Comparison of ENCODE assay signal across 13 cellular contexts in genomic region chr2:160869411-160869810, GRCh38.
DNase-seq lines count a peak whose midpoint lies in the region; ATAC-seq and TF ChIP-seq lines count a peak whose summit lies in the region.
"Had no signal": no experiment of that assay in that cellular context is flagged by ENCODE, and none has a peak within 500 bp of the region (broad histone marks: within the 10 kb centered on the region; RNA-seq: fewer than 3 reads in every experiment).

No MANE protein-coding gene starts in this region.

- H3K27me3 ChIP-seq in A673 (replicated peaks; ENCODE audit: insufficient read depth, low read depth, low read length, poor library complexity) (no peaks in the 10 kb centered on the region), left lung (no peaks in the 10 kb centered on the region), esophagus squamous epithelium (no peaks in the 10 kb centered on the region)
- H3K27me3 ChIP-seq: BLaER1, uterus had no signal

- POLR2A ChIA-PET in A673 (lab: Charles Lee; ENCODE audit: low non-redundant PET): no interaction called here

- ATAC-seq in left lung (peak; percentile 55), GM19035 (IDR thresholded peaks at IDR 0.05; ENCODE audit: unreplicated experiment) (no peak)
- ATAC-seq: T-helper 17 cell had no signal

- 22 to 25% methylated on average over 2 of the region's 2 CpGs for WGBS in esophagus squamous epithelium, 2 donors

- H3K9me3 ChIP-seq in A673 (ENCODE audit: low read depth, low read length, poor library complexity, severe bottlenecking) (no peaks in the 10 kb centered on the region), left lung (no peaks in the 10 kb centered on the region), esophagus squamous epithelium (no peaks in the 10 kb centered on the region)
- H3K9me3 ChIP-seq: BLaER1, uterus had no signal

- intact Hi-C loops in A673 (cut with micrococcal nuclease; ENCODE audit: unreplicated experiment): no loop called here
- intact Hi-C loops in left lung (cut with DNase I): no loop called here
- intact Hi-C loops in esophagus squamous epithelium (cut with DNase I): no loop called here

- peaks cover 13% of the 10 kb centered on the region for H3K4me1 ChIP-seq in A673 (ENCODE audit: insufficient read depth, low read length, poor library complexity, severe bottlenecking)
- no peaks in the 10 kb centered on the region for H3K4me1 ChIP-seq in left lung
- H3K4me1 ChIP-seq in esophagus squamous epithelium: peaks cover 0 to 28% (median 8%) of the 10 kb centered on the region in 3 donors
- H3K4me1 ChIP-seq: BLaER1, uterus had no signal

- CTCF ChIA-PET in A673 (lab: Charles Lee): no interaction called here

- no peak for TF ChIP-seq POLR2A in esophagus squamous epithelium (IDR thresholded peaks at IDR 0.05)

- no TSS peak for BruUV-seq in A673 (replicated peaks; lab: Mats Ljungman, UMichigan)

- H3K4me3 ChIP-seq in A673 (ENCODE audit: low read depth, low read length, poor library complexity, severe bottlenecking): no peak overlapping the region
- H3K4me3 ChIP-seq in cardiac fibroblast (replicated peaks in 1 of 2; ENCODE audit: low read depth in 2 of 2, low read length in 2 of 2): no peak overlapping the region
- no peak overlapping the region for H3K4me3 ChIP-seq in left lung
- no peak overlapping the region for H3K4me3 ChIP-seq in esophagus squamous epithelium
- H3K4me3 ChIP-seq: BLaER1, uterus had no signal

- H3K27ac ChIP-seq in A673 (ENCODE audit: low read depth, low read length, poor library complexity, severe bottlenecking): no peak overlapping the region
- H3K27ac ChIP-seq in left lung: no peak overlapping the region
- peak overlapping the region in 2 of 4 donors; percentile 41 to 72 for H3K27ac ChIP-seq in esophagus squamous epithelium
- H3K27ac ChIP-seq: BLaER1, KMS-11 had no signal

- no peak for TF ChIP-seq CTCF in A673 (conservative IDR thresholded peaks at IDR 0.05; ENCODE audit: low read depth, low read length)
- TF ChIP-seq CTCF in cardiac fibroblast (IDR thresholded peaks at IDR 0.05; ENCODE audit: low read depth, low read length): no peak
- no peak for TF ChIP-seq CTCF in left lung (IDR thresholded peaks at IDR 0.05)
- no peak for TF ChIP-seq CTCF in esophagus squamous epithelium (IDR thresholded peaks at IDR 0.05)

- H3K36me3 ChIP-seq in A673 (ENCODE audit: insufficient read depth, low read length, poor library complexity, severe bottlenecking): no peaks in the 10 kb centered on the region
- no peaks in the 10 kb centered on the region for H3K36me3 ChIP-seq in left lung
- H3K36me3 ChIP-seq in esophagus squamous epithelium: no peaks in the 10 kb centered on the region
- H3K36me3 ChIP-seq: BLaER1, uterus had no signal

- DNase-seq in A673 (ENCODE audit: low spot score) (peak; percentile 33), HS-5 (ENCODE audit: low read depth) (peak; percentile 59), cardiac fibroblast (ENCODE audit: low read depth in 2 of 2) (peak; percentile 96), left lung (no peak), esophagus squamous epithelium (lab: John Stamatoyannopoulos, UW) (no peak), NCI-H1694 treated with DMSO at 0.1 percent for 48 hours (lab: John Stamatoyannopoulos, UW) (no peak), NCI-H146 (lab: John Stamatoyannopoulos, UW) (no peak)
- DNase-seq: NCI-H526 treated with DMSO at 0.1 percent for 48 hours, T-helper 17 cell had no signal

Comparison
In these comparisons a context has a peak if more than half of its experiments do, and no peak if none do; other contexts are left out.
1. DNase-seq: peak in A673 (single experiment), HS-5 (single experiment) and cardiac fibroblast (2 of 2); none in left lung (0 of 2), esophagus squamous epithelium (single experiment), NCI-H1694 treated with DMSO at 0.1 percent for 48 hours (single experiment) and NCI-H146 (single experiment).